8 cellular contexts compared by ENCODE assay signal in the genomic region with DNA sequence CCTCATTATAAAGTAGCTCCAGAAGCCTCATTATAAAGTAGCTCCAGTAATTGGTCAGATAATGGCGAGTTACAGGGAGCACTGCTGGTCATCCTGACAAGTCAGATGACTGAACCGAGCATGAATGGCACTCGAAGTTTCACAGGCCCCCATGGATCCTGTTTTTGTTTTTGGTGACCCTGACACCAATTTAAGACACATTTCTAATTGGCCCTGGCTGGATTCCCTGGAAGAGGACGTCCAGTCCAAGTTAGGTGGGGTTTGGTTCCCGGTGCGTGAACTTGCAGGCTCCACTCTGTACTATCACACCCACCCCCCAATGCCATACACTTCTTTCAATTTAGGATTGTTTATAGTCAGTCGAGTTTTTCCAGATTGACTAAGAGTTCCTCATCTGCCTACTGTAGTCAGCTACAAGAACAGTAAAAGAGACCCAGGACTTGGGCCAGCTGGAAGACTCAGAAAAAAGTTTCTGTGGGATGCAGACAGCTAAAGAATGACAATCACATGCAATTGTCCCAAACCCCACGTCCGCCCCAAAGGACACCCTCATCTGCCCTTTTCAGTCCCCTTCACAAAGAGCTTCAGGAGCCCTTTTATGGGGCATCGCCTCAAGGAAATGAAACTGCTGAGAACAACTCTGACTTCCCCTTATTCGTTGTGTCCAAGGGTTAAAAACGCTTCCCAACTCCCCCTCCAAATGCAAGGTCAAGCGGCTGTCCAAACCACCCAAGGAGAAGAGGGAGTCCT. TPM values are rescaled to one million over a fixed set of nuclear protein-coding genes. Genes with fewer than 3 reads are reported as not detected.
DNase-seq lines count a peak whose midpoint lies in the region; ATAC-seq, FAIRE-seq and TF ChIP-seq lines count a peak whose summit lies in the region.

No MANE protein-coding gene starts in this region.

- BruUV-seq in MCF 10A (replicated peaks; lab: Mats Ljungman, UMichigan) (no TSS peak), GM12878 (replicated peaks; lab: Mats Ljungman, UMichigan) (no TSS peak)

- no peak overlapping the region for H3K9ac ChIP-seq in GM12878 (ENCODE audit: control insufficient read depth, insufficient read depth, low read length)

- TF ChIP-seq CTCF in breast epithelium (IDR thresholded peaks at IDR 0.05) (no peak), MCF 10A (IDR thresholded peaks at IDR 0.05; ENCODE audit: unreplicated experiment) (no peak), GM12878 (IDR thresholded peaks at IDR 0.05 in 2 of 3, conservative IDR thresholded peaks at IDR 0.05 in 1 of 3; ENCODE audit: control insufficient read depth in 2 of 3, extremely low read depth in 1 of 3, insufficient read depth in 1 of 3, low read depth in 3 of 3, low read length in 3 of 3) (no peak), upper lobe of right lung (IDR thresholded peaks at IDR 0.05) (no peak), WERI-Rb-1 (IDR thresholded peaks at IDR 0.05; ENCODE audit: low read depth, low read length) (no peak)

- no peak for TF ChIP-seq EP300 in GM12878 (IDR thresholded peaks at IDR 0.05; ENCODE audit: borderline replicate concordance in 1 of 2, control insufficient read depth in 1 of 2, low read depth in 2 of 2, low read length in 2 of 2)

- H3K9me3 ChIP-seq in breast epithelium: no peaks in the 10 kb centered on the region
- H3K9me3 ChIP-seq in GM12878 (replicated peaks; ENCODE audit: control insufficient read depth, insufficient read depth, low read length): no peaks in the 10 kb centered on the region
- H3K9me3 ChIP-seq in upper lobe of right lung: no peaks in the 10 kb centered on the region
- H3K9me3 ChIP-seq in WERI-Rb-1 (ENCODE audit: severe bottlenecking): no peaks in the 10 kb centered on the region

- H3K4me1 ChIP-seq in breast epithelium (peaks cover 6 to 17% of the 10 kb centered on the region in 2 donors), GM12878 (ENCODE audit: control insufficient read depth, insufficient read depth, low read length) (peaks cover 15% of the 10 kb centered on the region), upper lobe of right lung (peaks cover 31% of the 10 kb centered on the region)

- H3K27me3 ChIP-seq in breast epithelium (no peaks in the 10 kb centered on the region), GM12878 (replicated peaks in 1 of 2; ENCODE audit: control insufficient read depth in 2 of 2, insufficient read depth in 2 of 2, low read length in 1 of 2) (peaks cover 4 to 13% of the 10 kb centered on the region in 2 experiments), upper lobe of right lung (no peaks in the 10 kb centered on the region), WERI-Rb-1 (ENCODE audit: insufficient read depth, low read depth, severe bottlenecking) (peaks cover 83% of the 10 kb centered on the region)

- intact Hi-C loops in breast epithelium (cut with DNase I; ENCODE audit: low total_unique reads) (loop anchor here (5.0 kb wide), 1 partner anchor 68 kb away; no protein-coding TSS in a partner anchor), MCF 10A (cut with micrococcal nuclease) (loop anchor here (5.0 kb wide), 2 partner anchors 63 to 138 kb away; no protein-coding TSS in a partner anchor), GM12878 (cut with micrococcal nuclease; ENCODE audit: unreplicated experiment) (no loop called here), upper lobe of right lung (cut with DNase I) (no loop called here)

- CTCF ChIA-PET in MCF 10A (lab: Yijun Ruan, JAX): no interaction called here
- CTCF ChIA-PET in GM12878 (lab: Yijun Ruan, JAX): interaction anchor here (0.6 to 3.3 kb wide), 4 partner anchors 9 to 301 kb away, joined by 3 to 15 read pairs (median 10); no protein-coding TSS in a partner anchor

- SMC1A ChIA-PET in GM12878 (lab: Charles Lee; ENCODE audit: uncharacterized antibody, unreplicated experiment): interaction anchor here (0.9 to 4.9 kb wide), 6 partner anchors 13 to 343 kb away, joined by 3 to 49 read pairs (median 4); no protein-coding TSS in a partner anchor

- H3K27ac ChIP-seq in breast epithelium (peak overlapping the region; percentile 97 to 98), GM12878 (ENCODE audit: control insufficient read depth, insufficient read depth) (no peak overlapping the region), upper lobe of right lung (peak overlapping the region; percentile 93), WERI-Rb-1 (no peak overlapping the region)

- H3K4me2 ChIP-seq in GM12878 (ENCODE audit: control insufficient read depth, insufficient read depth): no peak overlapping the region

- H3K9me3 Mint-ChIP-seq in MCF 10A (ENCODE audit: unreplicated experiment): no peaks in the 10 kb centered on the region

- peaks cover 38% of the 10 kb centered on the region for H3K4me1 Mint-ChIP-seq in MCF 10A (ENCODE audit: insufficient read depth, unreplicated experiment)

- H3K4me3 ChIP-seq in breast epithelium (peak overlapping the region; percentile 73 to 92 (median 83)), GM12878 (no peak overlapping the region), upper lobe of right lung (peak overlapping the region; percentile 85), WERI-Rb-1 (ENCODE audit: low read depth, low read length) (no peak overlapping the region)

- H3K36me3 ChIP-seq in breast epithelium (no peaks in the 10 kb centered on the region), GM12878 (ENCODE audit: control insufficient read depth in 2 of 2, insufficient read depth in 2 of 2, low read length in 1 of 2) (no peaks in the 10 kb centered on the region), upper lobe of right lung (peaks cover 21% of the 10 kb centered on the region), WERI-Rb-1 (no peaks in the 10 kb centered on the region)

- POLR2A ChIA-PET in MCF 10A (lab: Yijun Ruan, JAX): interaction anchor here (1.1 to 5.3 kb wide), 2 partner anchors 19 to 180 kb away, joined by 6 to 53 read pairs; no protein-coding TSS in a partner anchor
- POLR2A ChIA-PET in GM12878 (lab: Charles Lee): interaction anchor here (0.6 to 2.1 kb wide), 4 partner anchors 14 to 698 kb away, joined by 3 to 9 read pairs (median 4); no protein-coding TSS in a partner anchor

- TF ChIP-seq POLR2A in breast epithelium (IDR thresholded peaks at IDR 0.05) (no peak), GM12878 (IDR thresholded peaks at IDR 0.05; ENCODE audit: low read depth, low read length) (no peak)

- no peak for DNase-seq in breast epithelium (ENCODE audit: low spot score in 2 of 2)
- no peak for DNase-seq in MCF 10A (ENCODE audit: unreplicated experiment)
- DNase-seq in GM12878 (ENCODE audit: low read depth, low spot score): no peak
- DNase-seq in medulla oblongata (ENCODE audit: extremely low spot score): peak; percentile 77
- no peak for DNase-seq in upper lobe of right lung
- no peak for DNase-seq in WERI-Rb-1
- DNase-seq in G401 (ENCODE audit: low spot score): no peak
- DNase-seq in HT-29 (ENCODE audit: low spot score): no peak

- H3K4me3 Mint-ChIP-seq in MCF 10A (ENCODE audit: unreplicated experiment): no peak overlapping the region

- H3K27ac Mint-ChIP-seq in MCF 10A (ENCODE audit: low read depth, unreplicated experiment): no peak overlapping the region

- no peak overlapping the region for H2AFZ ChIP-seq in GM12878 (ENCODE audit: control insufficient read depth, low read depth, low read length)

- 23% methylated on average over 13 of the region's 13 CpGs for WGBS in GM12878 (ENCODE audit: insufficient coverage, insufficient replicate concordance, low lambda C conversion rate, missing lambda C conversion rate)

- FAIRE-seq in GM12878 (lab: Jason Lieb, UNC): no peak

- ATAC-seq in GM12878 (no peak), upper lobe of right lung (peak; percentile 1)

- no peak for TF ChIP-seq RAD21 in GM12878 (IDR thresholded peaks at IDR 0.05; ENCODE audit: insufficient read depth, low read depth, low read length)

- H4K20me1 ChIP-seq in GM12878 (ENCODE audit: control insufficient read depth, insufficient read depth): no peaks in the 10 kb centered on the region; the same call in none of the 2 replicates

- in situ Hi-C loops in GM12878 (cut with MboI) (loop anchor here (5.0 kb wide), 2 partner anchors 303 to 343 kb away; no protein-coding TSS in a partner anchor), G401 (cut with HindIII; ENCODE audit: low sequenced_read_pairs) (no loop called here)

- H3K27me3 Mint-ChIP-seq in MCF 10A (ENCODE audit: insufficient read depth, unreplicated experiment): no peaks in the 10 kb centered on the region

- RAD21 ChIA-PET in GM12878 (lab: Charles Lee; ENCODE audit: unreplicated experiment): interaction anchor here (1.1 to 2.0 kb wide), 4 partner anchors 14 to 339 kb away, joined by 3 to 9 read pairs (median 4); no protein-coding TSS in a partner anchor

- peaks cover 7% of the 10 kb centered on the region for H3K36me3 Mint-ChIP-seq in MCF 10A (ENCODE audit: insufficient read depth, unreplicated experiment)

- no peaks in the 10 kb centered on the region for H3K79me2 ChIP-seq in GM12878 (ENCODE audit: control insufficient read depth, insufficient read depth, low read length)

RNA-seq across cellular contexts. Expression of gene DHRS3, which starts 2.7 kb away (rescaled TPM):
- total RNA-seq in breast epithelium (100 to 1,000 TPM; 109 to 151 (median 117) TPM), MCF 10A (2022) (1.4 and 1.5 TPM in 2 replicates), GM12878 (2014; rRNA removed) (0.65 and 1.3 TPM in 2 replicates), GM12878 (2014; rRNA removed; fragmentation: Illumina TruSeq; extraction: Trizol) (0.55 and 0.76 TPM in 2 replicates), GM12878 (2021) (1.4 and 1.8 TPM in 2 replicates), upper lobe of right lung (106 TPM)
- 7.0 and 7.3 TPM in 2 replicates for total RNA-seq in GM12878 (2013; cell fraction: nucleolus; rRNA removed)
- polyA plus RNA-seq in GM12878 (2011; ENCODE audit: low read depth): 1.1 TPM
- polyA plus RNA-seq in GM12878 (2011; rRNA removed) (21.0 and 29.7 TPM in 2 replicates), GM12878 (2014; fragmentation: Illumina TruSeq; extraction: Trizol) (0.27 and 0.73 TPM in 2 replicates), GM12878 (2014; fragmentation: Nextera tagmentation; extraction: Ambion mirVana) (under 1 TPM; 0.23 to 0.33 TPM), GM12878 (2014; rRNA removed) (1.3 and 1.5 TPM in 2 replicates), GM12878 (2016; fragmentation: Nextera tagmentation; extraction: Ambion mirVana) (1 to 10 TPM; 1.0 to 1.8 TPM)
- 42.3 and 45.6 TPM in 2 replicates for polyA plus RNA-seq in GM12878 (2011; cell fraction: cytosol; rRNA removed)
- polyA plus RNA-seq in GM12878 (2011; cell fraction: nucleus; rRNA removed): 27.2 and 29.8 TPM in 2 replicates
- 2.0 and 2.3 TPM in 2 replicates for polyA plus RNA-seq in GM12878 (2012)
- 63.9 and 76.6 TPM in 2 replicates for polyA minus RNA-seq in GM12878 (2011; rRNA and poly(A)+ RNA removed)
- 26.7 and 26.8 TPM in 2 replicates for polyA minus RNA-seq in GM12878 (2011; cell fraction: cytosol; rRNA and poly(A)+ RNA removed)
- polyA minus RNA-seq in GM12878 (2011; cell fraction: nucleus; rRNA and poly(A)+ RNA removed): 10.9 and 15.6 TPM in 2 replicates
- total RNA-seq in G401 (2014; rRNA removed; shearing (Covaris generic)): 9.1 and 13.5 TPM in 2 replicates
- 84.8 and 90.2 TPM in 2 replicates for total RNA-seq in HT-29 (2014; rRNA removed; shearing (Covaris generic))

RNA-seq across cellular contexts. Expression of gene AADACL4, which starts 28.5 kb away (rescaled TPM):
- total RNA-seq in breast epithelium (not detected), MCF 10A (2022) (not detected in 2 replicates), GM12878 (2014; rRNA removed) (not detected in 2 replicates), GM12878 (2014; rRNA removed; fragmentation: Illumina TruSeq; extraction: Trizol) (not detected in 2 replicates), GM12878 (2021) (not detected in 2 replicates), upper lobe of right lung (not detected)
- not detected in 2 replicates for total RNA-seq in GM12878 (2013; cell fraction: nucleolus; rRNA removed)
- polyA plus RNA-seq in GM12878 (2011; ENCODE audit: low read depth): not detected
- polyA plus RNA-seq in GM12878 (2011; rRNA removed) (not detected in 2 replicates), GM12878 (2014; fragmentation: Illumina TruSeq; extraction: Trizol) (not detected in 2 replicates), GM12878 (2014; fragmentation: Nextera tagmentation; extraction: Ambion mirVana) (not detected), GM12878 (2014; rRNA removed) (not detected in 2 replicates), GM12878 (2016; fragmentation: Nextera tagmentation; extraction: Ambion mirVana) (not detected)
- polyA plus RNA-seq in GM12878 (2011; cell fraction: cytosol; rRNA removed): not detected in 2 replicates
- 0.06 TPM in 1 of 2 replicates, not detected in the other for polyA plus RNA-seq in GM12878 (2011; cell fraction: nucleus; rRNA removed)
- not detected in 2 replicates for polyA plus RNA-seq in GM12878 (2012)
- polyA minus RNA-seq in GM12878 (2011; rRNA and poly(A)+ RNA removed): not detected in 2 replicates
- not detected in 2 replicates for polyA minus RNA-seq in GM12878 (2011; cell fraction: cytosol; rRNA and poly(A)+ RNA removed)
- polyA minus RNA-seq in GM12878 (2011; cell fraction: nucleus; rRNA and poly(A)+ RNA removed): not detected in 2 replicates
- not detected in 2 replicates for total RNA-seq in G401 (2014; rRNA removed; shearing (Covaris generic))
- not detected in 2 replicates for total RNA-seq in HT-29 (2014; rRNA removed; shearing (Covaris generic))

Comparison
In these comparisons a context has a peak if more than half of its experiments do, and no peak if none do; other contexts are left out.
1. H3K27ac ChIP-seq: peak in breast epithelium (2 of 2) and upper lobe of right lung (single experiment); none in GM12878 (single experiment) and WERI-Rb-1 (single experiment).
2. H3K4me3 ChIP-seq: peak in breast epithelium (3 of 3) and upper lobe of right lung (single experiment); none in GM12878 (single experiment) and WERI-Rb-1 (single experiment).
3. intact Hi-C loops: an anchor here in breast epithelium (5.0 kb wide) and MCF 10A (5.0 kb wide); none called in GM12878 and upper lobe of right lung.